ENCODE assay signal across 8 cellular contexts in the genomic region with DNA sequence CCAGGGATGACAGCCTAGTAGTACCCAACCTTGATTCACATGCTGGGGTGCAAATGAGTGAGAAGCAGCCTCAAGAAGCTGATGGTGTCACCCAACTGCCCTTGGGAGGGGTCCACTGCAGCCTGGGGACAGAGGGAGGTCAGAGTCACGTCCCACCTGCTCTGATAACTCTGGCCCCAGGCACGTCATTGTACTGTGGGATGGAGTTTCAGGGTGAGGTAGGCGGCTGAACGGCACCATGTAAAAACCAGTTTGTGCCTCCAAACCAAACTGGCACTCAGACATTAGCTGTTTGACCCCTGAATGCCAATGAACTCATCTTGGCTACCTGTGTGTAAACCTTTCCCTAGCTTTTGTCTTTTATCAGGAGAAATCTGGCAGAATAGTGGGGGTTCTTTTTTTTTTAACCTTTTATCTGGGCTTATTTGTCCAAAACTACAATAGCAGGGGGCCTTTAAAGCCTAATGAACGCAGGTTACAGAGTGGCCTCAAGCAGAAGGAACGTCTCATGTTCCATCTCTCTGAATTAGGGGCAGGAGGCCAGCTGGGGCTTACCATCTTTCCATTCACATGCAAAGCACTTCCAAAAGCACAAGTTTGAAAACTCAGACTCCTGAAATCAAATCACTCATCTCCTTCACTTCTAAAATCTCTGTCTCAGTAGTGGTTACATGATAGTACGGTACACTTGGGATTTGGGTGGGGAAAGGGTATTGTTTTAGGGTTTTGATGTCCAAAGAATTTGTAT.
DNase-seq lines count a peak whose midpoint lies in the region; ATAC-seq lines count a peak whose summit lies in the region.

No MANE protein-coding gene starts in this region.

- no peak overlapping the region for H3K4me3 Mint-ChIP-seq in dendritic cell treated with granulocyte-macrophage colony-stimulating factor and Interleukin-4, amounts not matched to agents 40 ng/mL and 50 ng/mL, for 4 days

- no peaks in the 10 kb centered on the region for H3K27me3 Mint-ChIP-seq in dendritic cell treated with granulocyte-macrophage colony-stimulating factor and Interleukin-4, amounts not matched to agents 40 ng/mL and 50 ng/mL, for 4 days

- H3K9me3 Mint-ChIP-seq in dendritic cell treated with granulocyte-macrophage colony-stimulating factor and Interleukin-4, amounts not matched to agents 40 ng/mL and 50 ng/mL, for 4 days, result peaks cover 9% of the 10 kb centered on the region

- H3K79me2 ChIP-seq in ACC112 (ENCODE audit: control insufficient read depth, insufficient read depth, low read length, unreplicated experiment), result no peaks in the 10 kb centered on the region

- no peaks in the 10 kb centered on the region for H3K9me3 ChIP-seq in skeletal muscle tissue (ENCODE audit: control insufficient read depth in 3 of 3, low read length in 3 of 3)

- no peak overlapping the region for H2AFZ ChIP-seq in ACC112 (ENCODE audit: low read length, unreplicated experiment)

- peak overlapping the region; percentile 34 to 76 (median 64) for H3K9ac ChIP-seq in skeletal muscle tissue (ENCODE audit: low read depth in 1 of 3, low read length in 3 of 3)

- H3K36me3 Mint-ChIP-seq in dendritic cell treated with granulocyte-macrophage colony-stimulating factor and Interleukin-4, amounts not matched to agents 40 ng/mL and 50 ng/mL, for 4 days (ENCODE audit: low read depth), result peaks cover 65% of the 10 kb centered on the region

- peaks cover 17% of the 10 kb centered on the region; the same call in 1 of the 2 replicates for H3K36me3 ChIP-seq in ACC112 (ENCODE audit: insufficient read depth, low read length)
- peaks cover 5 to 26% (median 19%) of the 10 kb centered on the region in 3 donors for H3K36me3 ChIP-seq in skeletal muscle tissue (ENCODE audit: control insufficient read depth in 3 of 3, insufficient read depth in 3 of 3, low read length in 3 of 3)

- H3K27me3 ChIP-seq in ACC112 (ENCODE audit: insufficient read depth, low read length), result no peaks in the 10 kb centered on the region
- no peaks in the 10 kb centered on the region for H3K27me3 ChIP-seq in skeletal muscle tissue (ENCODE audit: control insufficient read depth in 3 of 3, insufficient read depth in 3 of 3, low read length in 3 of 3)

- peak; percentile 14 for ATAC-seq in GM19467 (IDR thresholded peaks at IDR 0.05; ENCODE audit: unreplicated experiment)
- ATAC-seq in HG03521 (IDR thresholded peaks at IDR 0.05; ENCODE audit: unreplicated experiment), result peak; percentile 26

- H3K27ac ChIP-seq in ACC112 (ENCODE audit: low read depth, low read length) (peak overlapping the region; percentile 86), skeletal muscle tissue (ENCODE audit: low read depth, low read length) (peak overlapping the region; percentile 78)

- H3K4me3 ChIP-seq in ACC112 (ENCODE audit: low read depth, low read length) (peak overlapping the region; percentile 55), skeletal muscle tissue (ENCODE audit: low read length in 3 of 3) (peak overlapping the region; percentile 14 to 59 (median 24))

- H3K4me1 Mint-ChIP-seq in dendritic cell treated with granulocyte-macrophage colony-stimulating factor and Interleukin-4, amounts not matched to agents 40 ng/mL and 50 ng/mL, for 4 days (ENCODE audit: low read depth), result peaks cover 59% of the 10 kb centered on the region

- DNase-seq in EL (no peak), inferior parietal cortex (ENCODE audit: extremely low spot score) (no peak)
- no peak for DNase-seq in activated CD4-positive, CD25-positive, alpha-beta regulatory T cell (lab: John Stamatoyannopoulos, UW)

- H3K4me1 ChIP-seq in ACC112 (ENCODE audit: control insufficient read depth, insufficient read depth, low read length, unreplicated experiment) (peaks cover 36% of the 10 kb centered on the region), skeletal muscle tissue (ENCODE audit: control insufficient read depth in 3 of 3, insufficient read depth in 3 of 3, low read length in 3 of 3) (peaks cover 54 to 60% (median 57%) of the 10 kb centered on the region in 3 donors)

- H3K27ac Mint-ChIP-seq in dendritic cell treated with granulocyte-macrophage colony-stimulating factor and Interleukin-4, amounts not matched to agents 40 ng/mL and 50 ng/mL, for 4 days, result peak overlapping the region; percentile 43

- intact Hi-C loops in dendritic cell treated with granulocyte-macrophage colony-stimulating factor and Interleukin-4, amounts not matched to agents 40 ng/mL and 50 ng/mL, for 4 days (cut with micrococcal nuclease), result no loop called here
